In genomic region chr3:73399106-73399505, GRCh38 we compare ENCODE assay signal across 23 cellular contexts.
DNase-seq lines count a peak whose midpoint lies in the region; ATAC-seq and TF ChIP-seq lines count a peak whose summit lies in the region.
"Had no signal": no experiment of that assay in that cellular context is flagged by ENCODE, and none has a peak within 500 bp of the region (broad histone marks: within the 10 kb centered on the region; RNA-seq: fewer than 3 reads in every experiment).

No MANE protein-coding gene starts in this region.

- ATAC-seq in HG03025 (IDR thresholded peaks at IDR 0.05; ENCODE audit: low FRiP score, unreplicated experiment): no peak
- ATAC-seq in GM18858 (IDR thresholded peaks at IDR 0.05; ENCODE audit: unreplicated experiment): no peak
- ATAC-seq: naive thymus-derived CD4-positive, alpha-beta T cell; T-helper 17 cell had no signal

- no peak overlapping the region for H2AFZ ChIP-seq in Loucy (ENCODE audit: low read length)

- no peaks in the 10 kb centered on the region for H3K9me3 ChIP-seq in Loucy (ENCODE audit: insufficient read depth, low read depth, low read length)
- H3K9me3 ChIP-seq in esophagus squamous epithelium: no peaks in the 10 kb centered on the region
- H3K9me3 ChIP-seq in muscle layer of colon (ENCODE audit: low read length): no peaks in the 10 kb centered on the region
- H3K9me3 ChIP-seq: SJCRH30, testis had no signal

- no peaks in the 10 kb centered on the region for H4K20me1 ChIP-seq in Loucy (ENCODE audit: insufficient read depth, low read length, poor library complexity, severe bottlenecking)

- intact Hi-C loops in esophagus squamous epithelium (cut with DNase I): no loop called here

- no peaks in the 10 kb centered on the region for H3K27me3 ChIP-seq in Loucy (ENCODE audit: insufficient read depth, low read length, poor library complexity, severe bottlenecking)
- H3K27me3 ChIP-seq in esophagus squamous epithelium: no peaks in the 10 kb centered on the region
- H3K27me3 ChIP-seq in muscle layer of colon (ENCODE audit: control insufficient read depth in 1 of 2, insufficient read depth in 2 of 2, low read length in 2 of 2): no peaks in the 10 kb centered on the region
- H3K27me3 ChIP-seq: SJCRH30, testis had no signal

- H3K4me3 ChIP-seq in AG09309 (ENCODE audit: control insufficient read depth, low read depth, low read length): no peak overlapping the region
- H3K4me3 ChIP-seq in Loucy (ENCODE audit: low read length, poor library complexity, severe bottlenecking): peak overlapping the region; percentile 68
- H3K4me3 ChIP-seq in esophagus squamous epithelium: no peak overlapping the region
- no peak overlapping the region for H3K4me3 ChIP-seq in muscle layer of colon (ENCODE audit: low read depth in 1 of 2, low read length in 2 of 2)
- H3K4me3 ChIP-seq: SJCRH30, testis had no signal

- peak; percentile 23 for DNase-seq in AG09309 (ENCODE audit: low read depth)
- no peak for DNase-seq in esophagus squamous epithelium (lab: John Stamatoyannopoulos, UW)
- no peak for DNase-seq in RKO (ENCODE audit: low spot score)
- DNase-seq in HuH-7.5 (ENCODE audit: low spot score): no peak
- DNase-seq: ACHN; activated CD4-positive, alpha-beta memory T cell treated with anti-CD3 and anti-CD28 coated beads, Interleukin-2, amount 10 ng/mL, durations not matched to agents 7 days and 5 days; activated naive CD4-positive, alpha-beta T cell; CD4-positive, alpha-beta T cell; cerebellar nuclear complex; effector memory CD4-positive, alpha-beta T cell; naive thymus-derived CD4-positive, alpha-beta T cell; NCI-H1417; NCI-H2171; NCI-H748 treated with DMSO at 0.1 percent for 48 hours; posterior cingulate gyrus; SJCRH30; T-helper 17 cell; testis had no signal

- peak overlapping the region; percentile 75 for H3K9ac ChIP-seq in Loucy (ENCODE audit: low read depth, low read length, poor library complexity, severe bottlenecking)
- no peak overlapping the region for H3K9ac ChIP-seq in muscle layer of colon (ENCODE audit: low read length)
- H3K9ac ChIP-seq: KMS-11 had no signal

- peaks cover 5% of the 10 kb centered on the region; the same call in 1 of the 2 replicates for H3F3A ChIP-seq in Loucy (ENCODE audit: low read depth)

- peaks cover 68% of the 10 kb centered on the region for H3K4me1 ChIP-seq in Loucy (ENCODE audit: insufficient read depth, low read length, poor library complexity, severe bottlenecking)
- H3K4me1 ChIP-seq in esophagus squamous epithelium: peaks cover 0 to 32% (median 6%) of the 10 kb centered on the region in 3 donors
- H3K4me1 ChIP-seq in muscle layer of colon (ENCODE audit: insufficient read depth, low read length): peaks cover 22% of the 10 kb centered on the region
- H3K4me1 ChIP-seq: SJCRH30 had no signal

- no peak for TF ChIP-seq POLR2A in esophagus squamous epithelium (IDR thresholded peaks at IDR 0.05)

- no peaks in the 10 kb centered on the region for H3K9me2 ChIP-seq in Loucy (replicated peaks; ENCODE audit: low read depth, low read length)

- WGBS in esophagus squamous epithelium, 2 donors: 51 to 55% methylated on average over 3 of the region's 3 CpGs

- H3K36me3 ChIP-seq in Loucy (ENCODE audit: insufficient read depth, low read length) (no peaks in the 10 kb centered on the region), esophagus squamous epithelium (peaks cover 0 to 14% (median 0%) of the 10 kb centered on the region in 3 donors), muscle layer of colon (ENCODE audit: insufficient read depth, low read length) (peaks cover 40% of the 10 kb centered on the region)

- H3K79me2 ChIP-seq in Loucy (ENCODE audit: insufficient read depth, low read length): no peaks in the 10 kb centered on the region

- TF ChIP-seq CTCF in AG09309 (IDR thresholded peaks at IDR 0.05; ENCODE audit: control insufficient read depth, insufficient read depth, low read depth, low read length, missing control alignments): no peak
- no peak for TF ChIP-seq CTCF in Loucy (conservative IDR thresholded peaks at IDR 0.05; ENCODE audit: low read length)
- TF ChIP-seq CTCF in esophagus squamous epithelium (IDR thresholded peaks at IDR 0.05): no peak

- peak overlapping the region; percentile 93 for H3K4me2 ChIP-seq in Loucy (ENCODE audit: low read depth, low read length, poor library complexity, severe bottlenecking)
- H3K4me2 ChIP-seq: KMS-11 had no signal

- peak overlapping the region in 3 of 4 donors; percentile 16 to 33 (median 23) for H3K27ac ChIP-seq in esophagus squamous epithelium
- H3K27ac ChIP-seq in muscle layer of colon (ENCODE audit: low read depth, low read length): peak overlapping the region; percentile 38
- H3K27ac ChIP-seq: KMS-11, SJCRH30, testis had no signal
